9 cellular contexts compared by ENCODE assay signal in genomic region chr6:143427109-143427817, GRCh38. TPM values are rescaled to one million over a fixed set of nuclear protein-coding genes. Genes with fewer than 3 reads are reported as not detected.
DNase-seq lines count a peak whose midpoint lies in the region; ATAC-seq, FAIRE-seq and TF ChIP-seq lines count a peak whose summit lies in the region.
"Had no signal": no experiment of that assay in that cellular context is flagged by ENCODE, and none has a peak within 500 bp of the region (broad histone marks: within the 10 kb centered on the region; RNA-seq: fewer than 3 reads in every experiment).

No MANE protein-coding gene starts in this region.

- no TSS peak for BruUV-seq in IMR-90 (replicated peaks; lab: Mats Ljungman, UMichigan)

- H3K27me3 ChIP-seq in IMR-90 (ENCODE audit: control insufficient read depth, insufficient read depth, low read length) (no peaks in the 10 kb centered on the region), tibial artery (no peaks in the 10 kb centered on the region)

- H3K4me2 ChIP-seq in IMR-90 (ENCODE audit: low read depth, low read length): no peak overlapping the region

- no peak overlapping the region for H2AFZ ChIP-seq in IMR-90 (replicated peaks; ENCODE audit: low read length, poor library complexity)

- no peak overlapping the region for H2BK15ac ChIP-seq in IMR-90 (ENCODE audit: low read depth, low read length)

- DNase-seq in ELF-1 (ENCODE audit: low read depth, low spot score) (peak; percentile 84), IMR-90 (peak; percentile 86), RCC 7860 (ENCODE audit: low spot score) (peak; percentile 44), fibroblast of the conjunctiva (ENCODE audit: low read depth) (peak; percentile 87), occipital lobe (lab: John Stamatoyannopoulos, UW) (peak; percentile 61), tibial artery (peak; percentile 65 to 82)
- peak; percentile 42 to 53 for DNase-seq in activated T-helper 1 cell treated with anti-CD3 and anti-CD28 coated beads, Interleukin-2, amount 50 U/mL, for 16 hours (ENCODE audit: low read depth in 1 of 2, low spot score in 1 of 2)

- POLR2A ChIA-PET in IMR-90 (lab: Charles Lee; ENCODE audit: unreplicated experiment): no interaction called here

- no peak overlapping the region for H3K9ac ChIP-seq in IMR-90 (ENCODE audit: low read depth, low read length)

- H3K36me3 ChIP-seq in IMR-90 (ENCODE audit: control insufficient read depth, insufficient read depth, low read length) (peaks cover 3% of the 10 kb centered on the region), tibial artery (no peaks in the 10 kb centered on the region)

- H3K14ac ChIP-seq in IMR-90 (replicated peaks; ENCODE audit: low read depth, low read length): no peak overlapping the region

- no peak overlapping the region for H3K23ac ChIP-seq in IMR-90 (ENCODE audit: low read depth, low read length)

- no peaks in the 10 kb centered on the region for H3K9me3 ChIP-seq in IMR-90 (ENCODE audit: control insufficient read depth, insufficient read depth, low read length)
- no peaks in the 10 kb centered on the region for H3K9me3 ChIP-seq in tibial artery

- peak; percentile 97 for TF ChIP-seq CTCF in IMR-90 (conservative IDR thresholded peaks at IDR 0.05; ENCODE audit: low read depth, low read length)
- TF ChIP-seq CTCF in tibial artery (IDR thresholded peaks at IDR 0.05): peak; percentile 88 to 97

- H4K5ac ChIP-seq in IMR-90 (ENCODE audit: low read depth, low read length): no peak overlapping the region

- no peaks in the 10 kb centered on the region for H4K20me1 ChIP-seq in IMR-90 (ENCODE audit: insufficient read depth, low read length)

- H3K27ac ChIP-seq in IMR-90 (ENCODE audit: insufficient read depth, low read length): no peak overlapping the region
- H3K27ac ChIP-seq in tibial artery: no peak overlapping the region

- peak; percentile 51; the same call in 1 of the 2 replicates for TF ChIP-seq POLR2A in IMR-90 (IDR thresholded peaks at IDR 0.05; ENCODE audit: low read depth, low read length)

- no peak overlapping the region for H2BK20ac ChIP-seq in IMR-90 (ENCODE audit: low read depth, low read length)

- dilution Hi-C loops in IMR-90 (cut with HindIII; ENCODE audit: low sequenced_read_pairs, unreplicated experiment): no loop called here

- WGBS in IMR-90 (ENCODE audit: extremely low coverage in 2 of 2, insufficient read length in 1 of 2), 2 experiments: no CpG with 5 or more reads among the region's 4 CpGs

- TF ChIP-seq RAD21 in IMR-90 (IDR thresholded peaks at IDR 0.05; ENCODE audit: low read length): peak; percentile 99

- FAIRE-seq in RCC 7860 (lab: Jason Lieb, UNC): peak; percentile 46
- FAIRE-seq: islet of Langerhans had no signal

- CTCF ChIA-PET in IMR-90 (lab: Yijun Ruan, JAX): interaction anchor here (0.6 to 3.0 kb wide), 18 partner anchors 10 to 953 kb away, joined by 3 to 16 read pairs (median 4); no protein-coding TSS in a partner anchor

- H2BK120ac ChIP-seq in IMR-90 (ENCODE audit: low read depth, low read length): no peak overlapping the region

- H2BK5ac ChIP-seq in IMR-90 (ENCODE audit: low read depth, low read length, poor library complexity, severe bottlenecking): no peak overlapping the region

- no peak overlapping the region for H4K8ac ChIP-seq in IMR-90 (ENCODE audit: low read depth in 2 of 2, low read length in 2 of 2)

- no peak overlapping the region for H2AK5ac ChIP-seq in IMR-90 (ENCODE audit: low read depth, low read length)

- H3K4me1 ChIP-seq in IMR-90 (ENCODE audit: control insufficient read depth, insufficient read depth, low read length): peaks cover 2% of the 10 kb centered on the region
- peaks cover 0 to 10% (median 0%) of the 10 kb centered on the region in 4 donors for H3K4me1 ChIP-seq in tibial artery

- ATAC-seq in GM21619 (IDR thresholded peaks at IDR 0.05; ENCODE audit: unreplicated experiment): peak; percentile 100
- ATAC-seq in IMR-90 (ENCODE audit: low read depth): peak; percentile 100

- no peaks in the 10 kb centered on the region for H3K9me1 ChIP-seq in IMR-90 (ENCODE audit: insufficient read depth, low read length)

- intact Hi-C loops in IMR-90 (cut with micrococcal nuclease): loop anchor here (1.0 to 5.0 kb wide), 7 partner anchors 175 to 952 kb away; partner anchors contain the start of gene AIG1
- intact Hi-C loops in tibial artery (cut with DNase I; ENCODE audit: low total_unique reads): loop anchor here (5.0 kb wide), 1 partner anchor 865 kb away; no protein-coding TSS in a partner anchor

- no peak overlapping the region for H3K18ac ChIP-seq in IMR-90 (ENCODE audit: low read depth, low read length)

- no peak overlapping the region for H3K4ac ChIP-seq in IMR-90 (ENCODE audit: low read depth, low read length)

- H3K4me3 ChIP-seq in IMR-90 (ENCODE audit: insufficient read depth, low read depth, low read length) (no peak overlapping the region), tibial artery (no peak overlapping the region)

- in situ Hi-C loops in IMR-90 (cut with MboI; ENCODE audit: low sequenced_read_pairs): no loop called here

- H2AK9ac ChIP-seq in IMR-90 (replicated peaks; ENCODE audit: low read depth, low read length, poor library complexity): no peak overlapping the region

- no peak overlapping the region for H3K56ac ChIP-seq in IMR-90 (ENCODE audit: extremely low read depth, insufficient read depth, low read length)

- no peaks in the 10 kb centered on the region for H3K79me1 ChIP-seq in IMR-90 (ENCODE audit: low read depth in 1 of 2, low read length in 2 of 2)

- H4K91ac ChIP-seq in IMR-90 (ENCODE audit: insufficient read depth, low read depth, low read length): no peak overlapping the region

TF ChIP-seq in IMR-90, 13 proteins besides CTCF, POLR2A, EP300 and RAD21:
- TF ChIP-seq MAZ (IDR thresholded peaks at IDR 0.05; ENCODE audit: borderline replicate concordance, low read depth, low read length): peak; percentile 91
- TF ChIP-seq SMC3 (IDR thresholded peaks at IDR 0.05; ENCODE audit: low read depth, low read length): peak; percentile 97
- 0 out of 2 replicates have a peak, but pooled peaks have one; percentile 8 for TF ChIP-seq ELK1 (IDR thresholded peaks at IDR 0.05; ENCODE audit: borderline replicate concordance, low read depth, low read length)
- TF ChIP-seq BHLHE40 (IDR thresholded peaks at IDR 0.05; ENCODE audit: low read depth, low read length): no peak

RNA-seq across cellular contexts. Expression of gene ADAT2, which starts 23.2 kb away (rescaled TPM):
- total RNA-seq in IMR-90 (2012; rRNA removed) (2.7 and 3.9 TPM in 2 replicates), occipital lobe (5.3 TPM)
- 3.2 and 5.4 TPM in 2 replicates for polyA plus RNA-seq in IMR-90 (2012; rRNA removed)
- polyA plus RNA-seq in IMR-90 (2012; cell fraction: cytosol; rRNA removed): 0.65 and 1.3 TPM in 2 replicates
- polyA plus RNA-seq in IMR-90 (2012; cell fraction: nucleus; rRNA removed; ENCODE audit: low replicate concordance): 3.9 and 24.4 TPM in 2 replicates

RNA-seq across cellular contexts. Expression of gene PEX3, which starts 23.3 kb away (rescaled TPM):
- 13.3 and 16.4 TPM in 2 replicates for total RNA-seq in IMR-90 (2012; rRNA removed)
- 13.7 and 15.1 TPM in 2 replicates for polyA plus RNA-seq in IMR-90 (2012; rRNA removed)
- polyA plus RNA-seq in IMR-90 (2012; cell fraction: cytosol; rRNA removed): 2.5 and 3.5 TPM in 2 replicates
- polyA plus RNA-seq in IMR-90 (2012; cell fraction: nucleus; rRNA removed; ENCODE audit: low replicate concordance): 1.1 and 9.8 TPM in 2 replicates
- total RNA-seq in occipital lobe: 34.8 TPM
